In genomic region chr3:196080517-196080841, GRCh38 we compare ENCODE assay signal across 8 cellular contexts. TPM values are rescaled to one million over a fixed set of nuclear protein-coding genes. Genes with fewer than 3 reads are reported as not detected.
DNase-seq lines count a peak whose midpoint lies in the region; FAIRE-seq and TF ChIP-seq lines count a peak whose summit lies in the region.

No MANE protein-coding gene starts in this region.

- no peak for TF ChIP-seq CTCF in Calu3 (IDR thresholded peaks at IDR 0.05; ENCODE audit: unreplicated experiment)
- TF ChIP-seq CTCF in OCI-LY3 (IDR thresholded peaks at IDR 0.05; ENCODE audit: low read depth, low read length): no peak
- TF ChIP-seq CTCF in endodermal cell (conservative IDR thresholded peaks at IDR 0.05): no peak
- TF ChIP-seq CTCF in ovary (IDR thresholded peaks at IDR 0.05): no peak

- H3K36me3 Mint-ChIP-seq in Calu3 (ENCODE audit: insufficient read depth, unreplicated experiment) (peaks cover 44% of the 10 kb centered on the region), endodermal cell (ENCODE audit: low read depth) (peaks cover 12% of the 10 kb centered on the region)

- H3K27ac Mint-ChIP-seq in Calu3 (ENCODE audit: unreplicated experiment) (peak overlapping the region; percentile 82), endodermal cell (peak overlapping the region; percentile 93)

- H3K27me3 Mint-ChIP-seq in Calu3 (ENCODE audit: unreplicated experiment): no peaks in the 10 kb centered on the region
- no peaks in the 10 kb centered on the region for H3K27me3 Mint-ChIP-seq in endodermal cell (ENCODE audit: insufficient read depth)

- peaks cover 43% of the 10 kb centered on the region for H3K4me1 ChIP-seq in OCI-LY3 (ENCODE audit: low read length)
- H3K4me1 ChIP-seq in endodermal cell (ENCODE audit: control insufficient read depth, insufficient read depth, low read length): no peaks in the 10 kb centered on the region
- H3K4me1 ChIP-seq in ovary (ENCODE audit: insufficient read depth): peaks cover 7% of the 10 kb centered on the region

- CTCF ChIA-PET in Calu3 (lab: Charles Lee): no interaction called here

- no peak for FAIRE-seq in frontal cortex (lab: Jason Lieb, UNC)

- 80 to 94% methylated on average over 4 to 8 of the region's 8 CpGs for WGBS in endodermal cell (ENCODE audit: insufficient coverage in 1 of 2, insufficient read length in 1 of 2), 2 experiments
- 49 to 63% (median 59%) methylated on average over 8 of the region's 8 CpGs for WGBS in ovary, 3 donors

- no peaks in the 10 kb centered on the region for H3K9me3 ChIP-seq in OCI-LY3 (ENCODE audit: insufficient read depth, low read length)
- H3K9me3 ChIP-seq in endodermal cell (ENCODE audit: control insufficient read depth, low read length): no peaks in the 10 kb centered on the region
- H3K9me3 ChIP-seq in ovary: no peaks in the 10 kb centered on the region

- no peak overlapping the region for H2AFZ ChIP-seq in OCI-LY3 (ENCODE audit: low read depth, low read length)

- no peaks in the 10 kb centered on the region for H3K4me1 Mint-ChIP-seq in Calu3 (ENCODE audit: low read depth, unreplicated experiment)
- peaks cover 15% of the 10 kb centered on the region for H3K4me1 Mint-ChIP-seq in endodermal cell

- DNase-seq in Calu3 (no peak), endodermal cell (no peak), ovary (no peak), frontal cortex (ENCODE audit: low spot score in 2 of 2) (no peak), GOT3 (lab: John Stamatoyannopoulos, UW) (no peak)
- no peak for DNase-seq in activated CD4-positive, CD25-positive, alpha-beta regulatory T cell (lab: John Stamatoyannopoulos, UW)
- DNase-seq in stimulated activated CD4-positive, alpha-beta T cell treated with anti-CD3 and anti-CD28 coated beads, Interleukin-2, amount 100 ng/mL, for 48 hours: no peak

- H4K20me1 ChIP-seq in OCI-LY3 (ENCODE audit: insufficient read depth, low read length): peaks cover 58% of the 10 kb centered on the region

- H3K4me2 ChIP-seq in OCI-LY3 (ENCODE audit: low read length): peak overlapping the region; percentile 92

- BruUV-seq in Calu3 (replicated peaks; lab: Mats Ljungman, UMichigan): no TSS peak

- peak overlapping the region; percentile 92 for H3K9ac ChIP-seq in OCI-LY3 (ENCODE audit: low read length)
- peak overlapping the region; percentile 83 for H3K9ac ChIP-seq in endodermal cell (ENCODE audit: extremely low read depth, low read length, poor library complexity, severe bottlenecking)

- intact Hi-C loops in Calu3 (cut with micrococcal nuclease; ENCODE audit: unreplicated experiment): no loop called here
- intact Hi-C loops in ovary (cut with DNase I): no loop called here

- no peak for TF ChIP-seq EP300 in ovary (IDR thresholded peaks at IDR 0.05)

- no peaks in the 10 kb centered on the region for H3K27me3 ChIP-seq in OCI-LY3 (ENCODE audit: low read depth, low read length)
- no peaks in the 10 kb centered on the region for H3K27me3 ChIP-seq in endodermal cell (ENCODE audit: control insufficient read depth, insufficient read depth, low read length, poor library complexity, severe bottlenecking)
- H3K27me3 ChIP-seq in ovary: no peaks in the 10 kb centered on the region

- H3K4me3 Mint-ChIP-seq in Calu3 (ENCODE audit: low read depth, unreplicated experiment) (peak overlapping the region; percentile 87), endodermal cell (peak overlapping the region; percentile 86)

- H3K4me3 ChIP-seq in OCI-LY3 (ENCODE audit: low read length) (peak overlapping the region; percentile 92), endodermal cell (ENCODE audit: low read length) (peak overlapping the region; percentile 97), ovary (peak overlapping the region; percentile 98)

- H3K9me3 Mint-ChIP-seq in Calu3 (ENCODE audit: low read depth, unreplicated experiment) (no peaks in the 10 kb centered on the region), endodermal cell (no peaks in the 10 kb centered on the region)

- TF ChIP-seq POLR2A in ovary (IDR thresholded peaks at IDR 0.05): no peak

- H3K27ac ChIP-seq in OCI-LY3 (ENCODE audit: low read length) (peak overlapping the region; percentile 70), endodermal cell (ENCODE audit: low read depth, low read length) (no peak overlapping the region), ovary (no peak overlapping the region)

- H3K36me3 ChIP-seq in OCI-LY3 (replicated peaks; ENCODE audit: low read depth, low read length): peaks cover 37% of the 10 kb centered on the region
- H3K36me3 ChIP-seq in endodermal cell (ENCODE audit: control insufficient read depth, insufficient read depth, low read length): peaks cover 11% of the 10 kb centered on the region
- no peaks in the 10 kb centered on the region for H3K36me3 ChIP-seq in ovary

- peaks cover 73% of the 10 kb centered on the region for H3K79me2 ChIP-seq in OCI-LY3 (ENCODE audit: low read length)

RNA-seq across cellular contexts. Expression of gene TFRC, which starts 1.4 kb away (rescaled TPM):
- 425 and 457 TPM in 2 replicates for total RNA-seq in Calu3 (2022)
- 10 to 100 TPM; 69.0 to 90.0 TPM for total RNA-seq in endodermal cell
- 72.5 TPM for polyA plus RNA-seq in endodermal cell (2013, experiment 1 of 2)
- polyA plus RNA-seq in endodermal cell (2013, experiment 2 of 2): 74.1 TPM
- 100 to 1,000 TPM in 6 of 7 donors, 10 to 100 TPM in 1; 83.6 to 348 (median 126) TPM for total RNA-seq in ovary
- 10 to 100 TPM; 26.1 to 38.4 TPM for polyA plus RNA-seq in ovary
- 113 TPM for total RNA-seq in frontal cortex
